ENCODE assay signal across 16 cellular contexts in the genomic region with DNA sequence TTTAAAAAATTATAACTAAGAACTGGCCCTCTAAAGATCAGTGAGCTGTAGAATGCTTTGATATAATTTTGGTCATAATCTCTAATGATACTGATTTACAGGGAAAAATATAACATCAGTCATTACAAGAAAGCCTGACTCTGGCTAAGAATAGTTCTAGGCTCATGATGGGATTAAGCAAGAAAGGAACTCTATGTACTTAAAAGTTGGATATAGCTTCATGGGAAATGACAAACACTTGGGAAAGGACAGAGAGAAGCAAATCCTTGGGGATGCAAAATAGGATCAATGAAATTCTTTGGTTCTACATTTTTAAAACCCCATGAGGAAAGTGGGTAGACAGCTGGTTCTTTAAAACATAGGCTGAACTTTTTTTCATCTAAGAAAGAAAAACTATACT.
"Had no signal": no experiment of that assay in that cellular context is flagged by ENCODE, and none has a peak within 500 bp of the region (broad histone marks: within the 10 kb centered on the region; RNA-seq: fewer than 3 reads in every experiment).

No MANE protein-coding gene starts in this region.

- H3K36me3 ChIP-seq: prostate gland, sigmoid colon had no signal

- DNase-seq: activated naive CD4-positive, alpha-beta T cell treated with anti-CD3 and anti-CD28 coated beads, Interleukin-2, amount 50 U/mL, for 16 hours; activated T-cell treated with anti-CD3 and anti-CD28 coated beads, Interleukin-2, amount 50 U/mL, for 1 hour; amniotic stem cell; endodermal cell; left colon; occipital lobe; sigmoid colon; stimulated activated CD4-positive, alpha-beta T cell treated with anti-CD3 and anti-CD28 coated beads, Interleukin-4, amount 100 ng/mL, for 24 hours; testis had no signal

- ATAC-seq: activated CD4-positive, CD25-positive, alpha-beta regulatory T cell treated with anti-CD3 and anti-CD28 coated beads, Interleukin-2, amount 50 U/mL, for 24 hours; left colon had no signal

- H3K9me3 Mint-ChIP-seq: brain; endodermal cell; nephron; T-helper 2 cell treated with Interferon-gamma antibody and Interleukin-4, amounts not matched to agents 5 μg/mL and 100 μg/mL, for 36 hours had no signal

- H3K27ac Mint-ChIP-seq: brain; endodermal cell; stimulated activated naive CD8-positive, alpha-beta T cell treated with anti-CD3 and anti-CD28 coated beads, Interleukin-15, Interleukin-2, amounts not matched to agents 100 ng/mL and 50 ng/mL, for 24 hours; T-helper 2 cell treated with Interferon-gamma antibody and Interleukin-4, amounts not matched to agents 5 μg/mL and 100 μg/mL, for 36 hours had no signal

- H3K4me1 ChIP-seq: prostate gland, sigmoid colon, testis had no signal

- H3K4me3 Mint-ChIP-seq: brain; endodermal cell; nephron; stimulated activated naive CD8-positive, alpha-beta T cell treated with anti-CD3 and anti-CD28 coated beads, Interleukin-15, Interleukin-2, amounts not matched to agents 100 ng/mL and 50 ng/mL, for 24 hours; T-helper 2 cell treated with Interferon-gamma antibody and Interleukin-4, amounts not matched to agents 5 μg/mL and 100 μg/mL, for 36 hours had no signal

- H3K4me3 ChIP-seq: prostate gland, sigmoid colon, testis had no signal

- H3K27me3 ChIP-seq: sigmoid colon, testis had no signal

- FAIRE-seq: urothelium cell line had no signal

- H3K36me3 Mint-ChIP-seq: brain had no signal

- H3K9me3 ChIP-seq: prostate gland, sigmoid colon, testis had no signal

- H3K27ac ChIP-seq: prostate gland, testis had no signal
